Comparison of ENCODE assay signal across 20 cellular contexts in genomic region chr3:143081365-143081764, GRCh38.
"Had no signal": no experiment of that assay in that cellular context is flagged by ENCODE, and none has a peak within 500 bp of the region (broad histone marks: within the 10 kb centered on the region; RNA-seq: fewer than 3 reads in every experiment).

No MANE protein-coding gene starts in this region.

- H3K9me3 Mint-ChIP-seq: activated T-helper 2 cell treated with anti-CD3 and anti-CD28 coated beads, Interferon-gamma antibody, Interleukin-2, Interleukin-4, amounts not matched to agents 10 μg/mL and 5 μg/mL and 100 μg/mL, durations not matched to agents 14 hours and 24 hours and 36 hours; central memory CD8-positive, alpha-beta T cell; immature natural killer cell had no signal

- H3K4me2 ChIP-seq: hepatocyte, neural progenitor cell had no signal

- H3K9me3 ChIP-seq: breast epithelium, lower lobe of right lung had no signal

- H3K27me3 ChIP-seq: breast epithelium, hepatocyte, neural progenitor cell had no signal

- H3K27ac Mint-ChIP-seq: activated naive CD8-positive, alpha-beta T cell treated with anti-CD3 and anti-CD28 coated beads, Interleukin-2, amount 10 ng/mL, durations not matched to agents 7 days and 5 days; activated T-helper 2 cell treated with anti-CD3 and anti-CD28 coated beads, Interferon-gamma antibody, Interleukin-2, Interleukin-4, amounts not matched to agents 10 μg/mL and 5 μg/mL and 100 μg/mL, durations not matched to agents 14 hours and 24 hours and 36 hours; immature natural killer cell; neural progenitor cell; progenitor cell of endocrine pancreas had no signal

- H3K4me3 Mint-ChIP-seq: activated naive CD8-positive, alpha-beta T cell treated with anti-CD3 and anti-CD28 coated beads, Interleukin-2, amount 10 ng/mL, durations not matched to agents 7 days and 5 days; immature natural killer cell; neural progenitor cell had no signal

- H3K79me2 ChIP-seq: hepatocyte had no signal

- H3K4me1 ChIP-seq: breast epithelium, lower lobe of right lung, neural progenitor cell had no signal

- DNase-seq: activated naive CD4-positive, alpha-beta T cell; activated naive CD8-positive, alpha-beta T cell treated with anti-CD3 and anti-CD28 coated beads, Interleukin-2, amount 10 ng/mL, durations not matched to agents 7 days and 5 days; amniotic stem cell; effector memory CD4-positive, alpha-beta T cell; foreskin melanocyte; immature natural killer cell; lower lobe of right lung; mesendoderm; stimulated activated CD4-positive, alpha-beta T cell treated with anti-CD3 and anti-CD28 coated beads, Interleukin-2, amount 100 ng/mL, for 48 hours; stimulated activated CD8-positive, alpha-beta memory T cell treated with anti-CD3 and anti-CD28 coated beads, Interleukin-4, amount 100 ng/mL, for 48 hours; stimulated activated naive CD8-positive, alpha-beta T cell treated with anti-CD3 and anti-CD28 coated beads, Interleukin-15, Interleukin-2, amounts not matched to agents 100 U/mL and 50 U/mL, for 24 hours had no signal

- H3K27ac ChIP-seq: breast epithelium, hepatocyte, lower lobe of right lung, neural progenitor cell had no signal

- H3K4me3 ChIP-seq: breast epithelium, hepatocyte, lower lobe of right lung, neural progenitor cell had no signal

- H3K36me3 Mint-ChIP-seq: activated naive CD8-positive, alpha-beta T cell treated with anti-CD3 and anti-CD28 coated beads, Interleukin-2, amount 10 ng/mL, durations not matched to agents 7 days and 5 days; immature natural killer cell; naive B cell had no signal

- H3K36me3 ChIP-seq: breast epithelium, lower lobe of right lung, neural progenitor cell had no signal

- H3K4me1 Mint-ChIP-seq: activated naive CD8-positive, alpha-beta T cell treated with anti-CD3 and anti-CD28 coated beads, Interleukin-2, amount 10 ng/mL, durations not matched to agents 7 days and 5 days; immature natural killer cell had no signal

- H3K27me3 Mint-ChIP-seq: naive B cell, progenitor cell of endocrine pancreas had no signal

- ATAC-seq: esophagus mucosa, left lobe of liver had no signal
